In the genomic region with DNA sequence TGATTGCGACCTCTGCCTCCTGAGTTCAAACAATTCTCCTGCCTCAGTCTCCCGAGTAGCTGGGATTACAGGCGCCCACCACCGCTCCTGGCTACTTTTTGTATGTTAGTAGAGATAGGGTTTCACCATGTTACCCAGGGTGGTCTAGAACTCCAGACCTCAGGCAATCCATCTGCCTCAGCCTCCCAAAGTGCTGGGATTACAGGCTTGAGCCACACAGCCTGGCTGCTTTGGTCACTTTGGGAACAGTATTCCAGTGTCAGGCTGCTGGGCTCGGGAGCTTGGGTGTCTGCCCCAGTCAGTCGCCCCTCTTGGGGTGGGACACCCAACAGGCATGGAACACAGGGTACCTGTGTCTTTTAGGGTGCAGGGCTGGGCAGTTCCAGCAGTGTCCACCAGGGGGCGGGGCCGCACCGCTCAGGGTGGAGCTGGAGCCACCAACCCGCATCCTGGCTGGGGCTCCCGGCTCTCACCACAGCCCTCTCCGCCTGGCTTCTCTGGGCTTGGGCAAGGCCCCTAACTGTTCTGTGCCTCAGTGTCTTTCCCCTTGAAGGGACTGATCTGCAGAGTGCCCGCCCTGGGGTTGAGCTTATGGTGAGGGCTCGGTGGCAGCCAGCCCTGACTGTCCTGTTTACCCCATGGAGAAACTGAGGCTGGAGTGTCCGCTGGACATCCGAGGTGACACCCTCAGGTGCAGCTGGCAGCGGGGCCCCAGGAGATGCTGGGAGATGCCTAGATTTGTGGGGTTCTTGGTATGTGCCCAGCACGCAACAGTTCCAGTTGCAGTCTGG, we compare ENCODE assay signal across 1 cellular context.
TF ChIP-seq lines count a peak whose summit lies in the region.

No MANE protein-coding gene starts in this region.

TF ChIP-seq in endothelial cell of umbilical vein, 7 proteins besides CTCF, POLR2A, EP300 and RAD21:
- no peak for TF ChIP-seq GATA2 (IDR thresholded peaks at IDR 0.05; ENCODE audit: insufficient read depth, insufficient read length, low read depth, low read length)
- TF ChIP-seq MYC (IDR thresholded peaks at IDR 0.05; ENCODE audit: low read depth, low read length) = no peak
- TF ChIP-seq, protein P1, sequence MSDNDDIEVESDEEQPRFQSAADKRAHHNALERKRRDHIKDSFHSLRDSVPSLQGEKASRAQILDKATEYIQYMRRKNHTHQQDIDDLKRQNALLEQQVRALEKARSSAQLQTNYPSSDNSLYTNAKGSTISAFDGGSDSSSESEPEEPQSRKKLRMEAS (IDR thresholded peaks at IDR 0.05; ENCODE audit: insufficient read depth, insufficient read length) = no peak
- TF ChIP-seq JUN (IDR thresholded peaks at IDR 0.05; ENCODE audit: borderline replicate concordance, insufficient read depth, insufficient read length, low read depth) = no peak
- TF ChIP-seq POLR2AphosphoS5 (IDR thresholded peaks at IDR 0.05; ENCODE audit: insufficient read depth, low read depth, low read length) = no peak
- no peak for TF ChIP-seq EZH2 (IDR thresholded peaks at IDR 0.05; ENCODE audit: borderline replicate concordance, low read depth, low read length, severe bottlenecking)
- no peak for TF ChIP-seq FOS (IDR thresholded peaks at IDR 0.05; ENCODE audit: borderline replicate concordance, insufficient read depth, low read length)
